ENCODE assay signal across 21 cellular contexts in genomic region chr4:83931659-83932058, GRCh38.
DNase-seq lines count a peak whose midpoint lies in the region; ATAC-seq and TF ChIP-seq lines count a peak whose summit lies in the region.
"Had no signal": no experiment of that assay in that cellular context is flagged by ENCODE, and none has a peak within 500 bp of the region (broad histone marks: within the 10 kb centered on the region; RNA-seq: fewer than 3 reads in every experiment).

No MANE protein-coding gene starts in this region.

- no peaks in the 10 kb centered on the region for H3K79me2 ChIP-seq in KMS-11 (ENCODE audit: insufficient read depth, low read depth)
- no peaks in the 10 kb centered on the region for H3K79me2 ChIP-seq in neural cell (replicated peaks; ENCODE audit: insufficient read depth, low read length)
- no peaks in the 10 kb centered on the region for H3K79me2 ChIP-seq in Karpas-422 (ENCODE audit: low read length)

- peaks cover 19% of the 10 kb centered on the region for H3K4me1 ChIP-seq in KMS-11 (ENCODE audit: low read depth, poor library complexity, severe bottlenecking)
- H3K4me1 ChIP-seq in Karpas-422 (ENCODE audit: low read length), result no peaks in the 10 kb centered on the region

- H3K27me3 ChIP-seq in KMS-11 (ENCODE audit: insufficient read depth, low read depth) (no peaks in the 10 kb centered on the region), neural cell (ENCODE audit: insufficient read depth, low read depth, low read length) (no peaks in the 10 kb centered on the region), Karpas-422 (ENCODE audit: low read length) (no peaks in the 10 kb centered on the region)

- no peak for TF ChIP-seq CTCF in KMS-11 (conservative IDR thresholded peaks at IDR 0.05; ENCODE audit: low read depth, low read length)
- TF ChIP-seq CTCF in neural cell (IDR thresholded peaks at IDR 0.05; ENCODE audit: poor library complexity, severe bottlenecking), result no peak

- TF ChIP-seq RAD21 in neural cell (conservative IDR thresholded peaks at IDR 0.05), result no peak

- H3K27ac ChIP-seq in KMS-11, result no peak overlapping the region
- H3K27ac ChIP-seq in neural cell (ENCODE audit: low read length), result no peak overlapping the region
- no peak overlapping the region for H3K27ac ChIP-seq in Karpas-422 (ENCODE audit: low read length)
- H3K27ac ChIP-seq: SK-N-MC had no signal

- DNase-seq in Karpas-422, result no peak
- no peak for DNase-seq in germinal center (ENCODE audit: low spot score)
- DNase-seq: 8988T; C1 segment of cervical spinal cord; CD8-positive, alpha-beta T cell; Kasumi-1; NCI-H1048; NCI-H1417 treated with DMSO at 0.1 percent for 48 hours; NCI-H187; NCI-H446; NCI-H526; PC-3; Right ventricle myocardium superior; SW 1271; T-helper 17 cell had no signal

- no peaks in the 10 kb centered on the region for H3K9me3 ChIP-seq in neural cell (ENCODE audit: low read length)
- no peaks in the 10 kb centered on the region for H3K9me3 ChIP-seq in Karpas-422 (ENCODE audit: low read length)

- H2AFZ ChIP-seq in KMS-11 (ENCODE audit: low read depth) (no peak overlapping the region), neural cell (ENCODE audit: low read depth, low read length) (no peak overlapping the region), Karpas-422 (ENCODE audit: low read length) (no peak overlapping the region)

- H3K36me3 ChIP-seq in KMS-11 (ENCODE audit: insufficient read depth) (no peaks in the 10 kb centered on the region), neural cell (ENCODE audit: insufficient read depth, low read length) (no peaks in the 10 kb centered on the region), Karpas-422 (ENCODE audit: insufficient read depth, low read length) (no peaks in the 10 kb centered on the region)

- H3K9ac ChIP-seq in KMS-11 (no peak overlapping the region), neural cell (ENCODE audit: low read length) (no peak overlapping the region), Karpas-422 (ENCODE audit: low read length) (no peak overlapping the region)

- TF ChIP-seq EP300 in neural cell (conservative IDR thresholded peaks at IDR 0.05; ENCODE audit: poor library complexity, severe bottlenecking), result no peak

- H3K4me3 ChIP-seq in KMS-11 (IDR thresholded peaks at IDR 0.05; ENCODE audit: insufficient read depth, low read depth, low read length) (no peak overlapping the region), neural cell (ENCODE audit: low read length) (peak overlapping the region; percentile 10), Karpas-422 (ENCODE audit: low read length) (no peak overlapping the region)
- H3K4me3 ChIP-seq: SK-N-MC had no signal

- no peaks in the 10 kb centered on the region for H3K9me2 ChIP-seq in neural cell (ENCODE audit: insufficient read depth, low read length)
- no peaks in the 10 kb centered on the region for H3K9me2 ChIP-seq in Karpas-422 (replicated peaks; ENCODE audit: insufficient read depth, low read length)

- no peaks in the 10 kb centered on the region for H3F3A ChIP-seq in neural cell (ENCODE audit: insufficient read depth, low read length, poor library complexity, severe bottlenecking)

- ATAC-seq in GM18498 (IDR thresholded peaks at IDR 0.05; ENCODE audit: unreplicated experiment) (peak; percentile 76), GM21390 (IDR thresholded peaks at IDR 0.05; ENCODE audit: unreplicated experiment) (peak; percentile 69), HG03442 (IDR thresholded peaks at IDR 0.05; ENCODE audit: unreplicated experiment) (no peak)
- ATAC-seq: CD8-positive, alpha-beta T cell; PC-3; T-helper 17 cell had no signal

- H4K20me1 ChIP-seq in KMS-11 (ENCODE audit: insufficient read depth) (no peaks in the 10 kb centered on the region), neural cell (ENCODE audit: insufficient read depth) (no peaks in the 10 kb centered on the region), Karpas-422 (ENCODE audit: insufficient read depth, low read depth, low read length) (no peaks in the 10 kb centered on the region)

- H3K4me2 ChIP-seq in KMS-11, result peak overlapping the region; percentile 43
- no peak overlapping the region for H3K4me2 ChIP-seq in neural cell (ENCODE audit: low read length)
- H3K4me2 ChIP-seq in Karpas-422 (ENCODE audit: low read depth, low read length, poor library complexity, severe bottlenecking), result no peak overlapping the region

TF ChIP-seq in neural cell, 6 proteins besides CTCF, POLR2A, EP300 and RAD21:
- TF ChIP-seq POLR2AphosphoS5 (IDR thresholded peaks at IDR 0.05), result peak; percentile 37
- no peak for TF ChIP-seq TAF1 (IDR thresholded peaks at IDR 0.05; ENCODE audit: low read depth)
